In genomic region chr11:66863428-66864125, GRCh38 we compare ENCODE assay signal across 21 cellular contexts. TPM values are rescaled to one million over a fixed set of nuclear protein-coding genes. Genes with fewer than 3 reads are reported as not detected.
DNase-seq lines count a peak whose midpoint lies in the region; ATAC-seq lines count a peak whose summit lies in the region.
"Had no signal": no experiment of that assay in that cellular context is flagged by ENCODE, and none has a peak within 500 bp of the region (broad histone marks: within the 10 kb centered on the region; RNA-seq: fewer than 3 reads in every experiment).

No MANE protein-coding gene starts in this region.

- no peak overlapping the region for H3K4me2 ChIP-seq in neuronal stem cell (ENCODE audit: insufficient read depth, low read length, poor library complexity, severe bottlenecking)

- no peak overlapping the region for H2BK120ac ChIP-seq in neuronal stem cell (ENCODE audit: low read depth, low read length)

- H2AK5ac ChIP-seq in neuronal stem cell (ENCODE audit: low read depth, low read length) = no peak overlapping the region

- peaks cover 4 to 7% of the 10 kb centered on the region in 2 donors for H3K36me3 ChIP-seq in neuronal stem cell (replicated peaks in 1 of 2; ENCODE audit: control insufficient read depth in 2 of 2, insufficient read depth in 2 of 2, low read length in 2 of 2)

- no peak overlapping the region for H4K8ac ChIP-seq in neuronal stem cell (ENCODE audit: low read depth, low read length)

- H2BK5ac ChIP-seq in neuronal stem cell (ENCODE audit: low read length) = no peak overlapping the region

- H4K91ac ChIP-seq in neuronal stem cell (ENCODE audit: low read depth, low read length, poor library complexity) = no peak overlapping the region

- no peak overlapping the region for H3K4me3 ChIP-seq in neuronal stem cell (ENCODE audit: low read length in 2 of 2)
- H3K4me3 ChIP-seq: GM12878, Peyer's patch, SK-N-MC had no signal

- H2BK12ac ChIP-seq in neuronal stem cell (ENCODE audit: low read length) = no peak overlapping the region

- no peaks in the 10 kb centered on the region for H3K9me3 ChIP-seq in neuronal stem cell (replicated peaks in 1 of 2; ENCODE audit: control insufficient read depth in 2 of 2, insufficient read depth in 1 of 2, low read depth in 1 of 2, low read length in 2 of 2)
- H3K9me3 ChIP-seq: Peyer's patch had no signal

- peak; percentile 64 for DNase-seq in HT-29 (ENCODE audit: low spot score)
- DNase-seq in RPMI8226 = peak; percentile 95
- no peak for DNase-seq in neuronal stem cell (ENCODE audit: low spot score)
- no peak for DNase-seq in stimulated activated naive CD4-positive, alpha-beta T cell (lab: John Stamatoyannopoulos, UW)
- DNase-seq: ACHN; CD8-positive, alpha-beta memory T cell; EL; GOT3; NCI-H1105; NCI-H2081 treated with DMSO at 0.1 percent for 48 hours; NCI-H446 treated with DMSO at 0.1 percent for 48 hours; NCI-H748 treated with DMSO at 0.1 percent for 48 hours; NK-92 treated with Interleukin-12 subunit alpha and Interleukin-12 subunit beta, amount 100 ng/mL, for 24 hours; Peyer's patch; SHP77 had no signal

- WGBS in neuronal stem cell (ENCODE audit: extremely low coverage in 2 of 2, insufficient read length in 2 of 2, insufficient replicate concordance in 1 of 2), 2 donors = no CpG with 5 or more reads among the region's 31 CpGs

- H3K27me3 ChIP-seq in neuronal stem cell (ENCODE audit: control insufficient read depth in 3 of 3, insufficient read depth in 3 of 3, low read depth in 1 of 3, low read length in 3 of 3) = no peaks in the 10 kb centered on the region
- H3K27me3 ChIP-seq: Peyer's patch had no signal

- no peak overlapping the region for H3K27ac ChIP-seq in neuronal stem cell (replicated peaks; ENCODE audit: low read length)
- H3K27ac ChIP-seq: Peyer's patch, SK-N-MC had no signal

- H3K4me1 ChIP-seq in neuronal stem cell (ENCODE audit: control insufficient read depth in 2 of 2, insufficient read depth in 1 of 2, low read depth in 1 of 2, low read length in 2 of 2) = no peaks in the 10 kb centered on the region

- H3K79me1 ChIP-seq in neuronal stem cell (ENCODE audit: low read depth, low read length) = peaks cover 6% of the 10 kb centered on the region

- H2AFZ ChIP-seq in neuronal stem cell (ENCODE audit: low read length) = no peak overlapping the region

- H3K18ac ChIP-seq in neuronal stem cell (ENCODE audit: low read length) = peak overlapping the region; percentile 35

- peak; percentile 69 for ATAC-seq in esophagus mucosa
- no peak for ATAC-seq in GM18907 (IDR thresholded peaks at IDR 0.05; ENCODE audit: unreplicated experiment)
- no peak for ATAC-seq in HG02840 (IDR thresholded peaks at IDR 0.05; ENCODE audit: low FRiP score, unreplicated experiment)
- ATAC-seq: GM12878, HCT116 had no signal

- no peak overlapping the region for H3K14ac ChIP-seq in neuronal stem cell (ENCODE audit: low read length)

- H3K23ac ChIP-seq in neuronal stem cell (ENCODE audit: low read depth, low read length, poor library complexity) = no peak overlapping the region

- H2BK15ac ChIP-seq in neuronal stem cell (ENCODE audit: low read length) = no peak overlapping the region

- no peak overlapping the region for H3K9ac ChIP-seq in neuronal stem cell (ENCODE audit: low read depth, low read length, poor library complexity)

- H3K4ac ChIP-seq in neuronal stem cell (ENCODE audit: low read length) = no peak overlapping the region

RNA-seq across cellular contexts. Expression of gene LRFN4, which starts 6.7 kb away (rescaled TPM):
- 122 and 124 TPM in 2 replicates for total RNA-seq in HT-29 (2014; rRNA removed; shearing (Covaris generic))
- 8.6 TPM for total RNA-seq in esophagus mucosa
- polyA plus RNA-seq in neuronal stem cell (2013, experiment 1 of 2) = 19.8 TPM
- polyA plus RNA-seq in neuronal stem cell (2013, experiment 2 of 2) = 20.8 TPM

RNA-seq across cellular contexts. Expression of gene RCE1, which starts 20.3 kb away (rescaled TPM):
- 122 and 138 TPM in 2 replicates for total RNA-seq in HT-29 (2014; rRNA removed; shearing (Covaris generic))
- 14.5 TPM for total RNA-seq in esophagus mucosa
- polyA plus RNA-seq in neuronal stem cell (2013, experiment 1 of 2) = 25.4 TPM
- 23.9 TPM for polyA plus RNA-seq in neuronal stem cell (2013, experiment 2 of 2)

Comparison
In these comparisons a context has a peak if more than half of its experiments do, and no peak if none do; other contexts are left out.
1. DNase-seq: peak in HT-29 (single experiment) and RPMI8226 (single experiment); none in neuronal stem cell (single experiment) and stimulated activated naive CD4-positive, alpha-beta T cell (0 of 6).
2. RNA of gene LRFN4, which starts 6.7 kb away (total RNA-seq): 122 to 124 TPM in HT-29; 8.6 TPM in esophagus mucosa (single experiment); every median in the first group is over 10 times any median in the second.